Comparison of ENCODE assay signal across 25 cellular contexts in genomic region chr5:84863020-84863419, GRCh38.
"Had no signal": no experiment of that assay in that cellular context is flagged by ENCODE, and none has a peak within 500 bp of the region (broad histone marks: within the 10 kb centered on the region; RNA-seq: fewer than 3 reads in every experiment).

No MANE protein-coding gene starts in this region.

- DNase-seq: colonic mucosa; cortex of kidney; effector CD8-positive, alpha-beta T cell; effector memory CD8-positive, alpha-beta T cell; endodermal cell; erythroblast; esophagus squamous epithelium; foreskin fibroblast; foreskin melanocyte; gastrocnemius medialis; glutamatergic neuron; head of caudate nucleus; heart right ventricle; hippocampal formation; left cardiac atrium; left lung; left ventricle myocardium superior; lower lobe of right lung; mesenchymal stem cell; mucosa of descending colon; naive B cell had no signal

- H3K9me3 ChIP-seq: colonic mucosa, esophagus squamous epithelium, gastrocnemius medialis, left lung, lower lobe of right lung, mucosa of descending colon had no signal

- H3K4me3 ChIP-seq: colonic mucosa, esophagus squamous epithelium, gastrocnemius medialis, heart right ventricle, left lung, lower lobe of right lung, mucosa of descending colon had no signal

- H3K27ac Mint-ChIP-seq: dendritic cell treated with granulocyte-macrophage colony-stimulating factor and Interleukin-4, amounts not matched to agents 40 ng/mL and 50 ng/mL, for 4 days; effector memory CD8-positive, alpha-beta T cell; endodermal cell; mesothelial cell of epicardium; naive B cell had no signal

- H3K27me3 ChIP-seq: colonic mucosa, esophagus squamous epithelium, gastrocnemius medialis, heart right ventricle, left lung had no signal

- H3K4me1 ChIP-seq: colonic mucosa, esophagus squamous epithelium, gastrocnemius medialis, heart right ventricle, left lung, lower lobe of right lung had no signal

- H3K36me3 Mint-ChIP-seq: mesothelial cell of epicardium, naive B cell had no signal

- H3K9me3 Mint-ChIP-seq: endodermal cell, mesothelial cell of epicardium had no signal

- ATAC-seq: effector memory CD8-positive, alpha-beta T cell; esophagus mucosa; gastrocnemius medialis; heart right ventricle; left cardiac atrium; left lung; left ventricle myocardium superior; lower lobe of right lung; mucosa of descending colon had no signal

- H3K4me3 Mint-ChIP-seq: dendritic cell treated with granulocyte-macrophage colony-stimulating factor and Interleukin-4, amounts not matched to agents 40 ng/mL and 50 ng/mL, for 4 days; effector memory CD8-positive, alpha-beta T cell; endodermal cell; mesothelial cell of epicardium; naive B cell had no signal

- H3K4me1 Mint-ChIP-seq: endodermal cell, naive B cell had no signal

- H3K27ac ChIP-seq: colonic mucosa, epithelial cell of prostate, esophagus squamous epithelium, gastrocnemius medialis, heart right ventricle, left lung, lower lobe of right lung had no signal

- H3K27me3 Mint-ChIP-seq: dendritic cell treated with granulocyte-macrophage colony-stimulating factor and Interleukin-4, amounts not matched to agents 40 ng/mL and 50 ng/mL, for 4 days; effector memory CD8-positive, alpha-beta T cell; naive B cell had no signal

- H3K36me3 ChIP-seq: colonic mucosa, esophagus squamous epithelium, gastrocnemius medialis, heart right ventricle, left lung, lower lobe of right lung had no signal
